22 cellular contexts compared by ENCODE assay signal in genomic region chr2:101860157-101860556, GRCh38.
A peak's percentile ranks its signal among the peaks of the same experiment; 100 is the strongest.
DNase-seq lines count a peak whose midpoint lies in the region; ATAC-seq and TF ChIP-seq lines count a peak whose summit lies in the region.
"Had no signal": no experiment of that assay in that cellular context is flagged by ENCODE, and none has a peak within 500 bp of the region (broad histone marks: within the 10 kb centered on the region; RNA-seq: fewer than 3 reads in every experiment).

No MANE protein-coding gene starts in this region.

- H3K4me1 ChIP-seq in endodermal cell (ENCODE audit: control insufficient read depth, insufficient read depth, low read length) (no peaks in the 10 kb centered on the region), thyroid gland (peaks cover 8 to 9% of the 10 kb centered on the region in 2 donors)

- intact Hi-C loops in activated CD4-positive, alpha-beta T cell treated with anti-CD3 and anti-CD28 coated beads for 36 hours (cut with DNase I, micrococcal nuclease): no loop called here
- intact Hi-C loops in thyroid gland (cut with DNase I): no loop called here
- intact Hi-C loops in CD14-positive monocyte (cut with micrococcal nuclease): no loop called here

- peaks cover 15% of the 10 kb centered on the region for H3K4me1 Mint-ChIP-seq in activated CD4-positive, alpha-beta T cell treated with anti-CD3 and anti-CD28 coated beads for 36 hours
- peaks cover 7% of the 10 kb centered on the region for H3K4me1 Mint-ChIP-seq in endodermal cell
- H3K4me1 Mint-ChIP-seq in CD14-positive monocyte: peaks cover 2% of the 10 kb centered on the region
- peaks cover 0 to 3% of the 10 kb centered on the region in 2 donors for H3K4me1 Mint-ChIP-seq in immature natural killer cell

- H3K27ac ChIP-seq in endodermal cell (ENCODE audit: low read depth, low read length) (no peak overlapping the region), thyroid gland (peak overlapping the region; percentile 26 to 70 (median 27))
- H3K27ac ChIP-seq: BLaER1 treated with 17β-estradiol and CSF1 and Interleukin-3, amounts not matched to agents 10 nM and 100 nM; neutrophil had no signal

- peak; percentile 26 for DNase-seq in activated CD4-positive, alpha-beta T cell treated with anti-CD3 and anti-CD28 coated beads for 36 hours
- DNase-seq in activated CD4-positive, alpha-beta T cell treated with anti-CD3 and anti-CD28 coated beads for 1 hour: no peak
- peak; percentile 11 for DNase-seq in Jurkat, Clone E6-1 (ENCODE audit: low read depth, low spot score)
- DNase-seq in endodermal cell (peak; percentile 69), thyroid gland (peak; percentile 46 to 66), CD14-positive monocyte (ENCODE audit: low spot score) (no peak), immature natural killer cell (no peak)
- DNase-seq in stimulated activated CD4-positive, alpha-beta T cell treated with anti-CD3 and anti-CD28 coated beads, Interleukin-2, amount 100 ng/mL, for 48 hours: no peak
- DNase-seq: activated CD4-positive, alpha-beta T cell treated with anti-CD3 and anti-CD28 coated beads, Interleukin-2, amount 50 U/mL, for 1 hour; activated effector memory CD4-positive, alpha-beta T cell treated with anti-CD3 and anti-CD28 coated beads, Interleukin-2, amount 50 U/mL, for 16 hours; amygdala; dermis blood vessel endothelial cell; foreskin fibroblast; GOT3; NCI-H1105 treated with DMSO at 0.1 percent for 48 hours; NCI-H2081 treated with DMSO at 0.1 percent for 48 hours; NCI-H524 treated with DMSO at 0.1 percent for 48 hours; SHP77 treated with DMSO at 0.1 percent for 48 hours; T-helper 1 cell had no signal

- POLR2A ChIA-PET in activated CD4-positive, alpha-beta T cell treated with anti-CD3 and anti-CD28 coated beads for 36 hours (lab: Charles Lee): no interaction called here

- no peak overlapping the region for H3K27ac Mint-ChIP-seq in activated CD4-positive, alpha-beta T cell treated with anti-CD3 and anti-CD28 coated beads for 36 hours
- H3K27ac Mint-ChIP-seq in endodermal cell (no peak overlapping the region), CD14-positive monocyte (no peak overlapping the region), immature natural killer cell (no peak overlapping the region)

- WGBS in endodermal cell (ENCODE audit: insufficient coverage in 1 of 2, insufficient read length in 1 of 2), 2 experiments: 90 to 100% methylated on average over 2 to 5 of the region's 5 CpGs
- WGBS in thyroid gland, 2 donors: 62 to 63% methylated on average over 5 of the region's 5 CpGs

- no peak for TF ChIP-seq POLR2A in thyroid gland (IDR thresholded peaks at IDR 0.05)

- H3K9me3 ChIP-seq in endodermal cell (ENCODE audit: control insufficient read depth, low read length): no peaks in the 10 kb centered on the region
- no peaks in the 10 kb centered on the region for H3K9me3 ChIP-seq in thyroid gland
- H3K9me3 ChIP-seq: BLaER1 treated with 17β-estradiol and CSF1 and Interleukin-3, amounts not matched to agents 10 nM and 100 nM; neutrophil had no signal

- CTCF ChIA-PET in activated CD4-positive, alpha-beta T cell treated with anti-CD3 and anti-CD28 coated beads for 36 hours (lab: Charles Lee): interaction anchor here (0.6 to 1.0 kb wide), 4 partner anchors 20 to 608 kb away, joined by 3 to 5 read pairs (median 3); no protein-coding TSS in a partner anchor

- H3K36me3 Mint-ChIP-seq in activated CD4-positive, alpha-beta T cell treated with anti-CD3 and anti-CD28 coated beads for 36 hours (ENCODE audit: low read depth): peaks cover 37% of the 10 kb centered on the region
- peaks cover 54% of the 10 kb centered on the region for H3K36me3 Mint-ChIP-seq in endodermal cell (ENCODE audit: low read depth)
- peaks cover 86 to 97% of the 10 kb centered on the region in 2 donors for H3K36me3 Mint-ChIP-seq in CD14-positive monocyte
- H3K36me3 Mint-ChIP-seq in immature natural killer cell: peaks cover 24 to 58% (median 35%) of the 10 kb centered on the region in 3 donors

- no peak overlapping the region for H3K4me3 ChIP-seq in Jurkat, Clone E6-1 (ENCODE audit: low read length)
- H3K4me3 ChIP-seq in endodermal cell (ENCODE audit: low read length): no peak overlapping the region
- H3K4me3 ChIP-seq in thyroid gland (replicated peaks in 1 of 3): no peak overlapping the region
- H3K4me3 ChIP-seq: BLaER1 treated with 17β-estradiol and CSF1 and Interleukin-3, amounts not matched to agents 10 nM and 100 nM; lung had no signal

- no peaks in the 10 kb centered on the region for H3K27me3 Mint-ChIP-seq in activated CD4-positive, alpha-beta T cell treated with anti-CD3 and anti-CD28 coated beads for 36 hours
- no peaks in the 10 kb centered on the region for H3K27me3 Mint-ChIP-seq in endodermal cell (ENCODE audit: insufficient read depth)
- H3K27me3 Mint-ChIP-seq in CD14-positive monocyte (ENCODE audit: low read depth in 3 of 3): no peaks in the 10 kb centered on the region
- no peaks in the 10 kb centered on the region for H3K27me3 Mint-ChIP-seq in immature natural killer cell (ENCODE audit: low read depth in 3 of 3)

- no peak for ATAC-seq in activated CD4-positive, alpha-beta T cell treated with anti-CD3 and anti-CD28 coated beads for 36 hours

- H3K27me3 ChIP-seq in endodermal cell (ENCODE audit: control insufficient read depth, insufficient read depth, low read length, poor library complexity, severe bottlenecking): no peaks in the 10 kb centered on the region
- H3K27me3 ChIP-seq in thyroid gland: no peaks in the 10 kb centered on the region
- H3K27me3 ChIP-seq: BLaER1 treated with 17β-estradiol and CSF1 and Interleukin-3, amounts not matched to agents 10 nM and 100 nM; neutrophil had no signal

- no peaks in the 10 kb centered on the region for H3K9me3 Mint-ChIP-seq in activated CD4-positive, alpha-beta T cell treated with anti-CD3 and anti-CD28 coated beads for 36 hours (ENCODE audit: low read depth)
- H3K9me3 Mint-ChIP-seq in endodermal cell (no peaks in the 10 kb centered on the region), CD14-positive monocyte (no peaks in the 10 kb centered on the region), immature natural killer cell (no peaks in the 10 kb centered on the region)

- peak; percentile 55 for TF ChIP-seq CTCF in endodermal cell (conservative IDR thresholded peaks at IDR 0.05)
- TF ChIP-seq CTCF in thyroid gland (IDR thresholded peaks at IDR 0.05): peak in 3 of 6 experiments; percentile 42 to 46 (median 42)
- no peak for TF ChIP-seq CTCF in CD14-positive monocyte (IDR thresholded peaks at IDR 0.05)

- peaks cover 84% of the 10 kb centered on the region for H3K36me3 ChIP-seq in endodermal cell (ENCODE audit: control insufficient read depth, insufficient read depth, low read length)
- peaks cover 0 to 2% of the 10 kb centered on the region in 2 donors for H3K36me3 ChIP-seq in thyroid gland

- H3K4me3 Mint-ChIP-seq in activated CD4-positive, alpha-beta T cell treated with anti-CD3 and anti-CD28 coated beads for 36 hours: no peak overlapping the region
- H3K4me3 Mint-ChIP-seq in endodermal cell (no peak overlapping the region), CD14-positive monocyte (no peak overlapping the region), immature natural killer cell (no peak overlapping the region)

- no peak overlapping the region for H3K9ac ChIP-seq in endodermal cell (ENCODE audit: extremely low read depth, low read length, poor library complexity, severe bottlenecking)
- H3K9ac ChIP-seq: BLaER1 treated with 17β-estradiol and CSF1 and Interleukin-3, amounts not matched to agents 10 nM and 100 nM had no signal

Comparison
In these comparisons a context has a peak if more than half of its experiments do, and no peak if none do; other contexts are left out.
1. DNase-seq: peak in activated CD4-positive, alpha-beta T cell treated with anti-CD3 and anti-CD28 coated beads for 36 hours (single experiment), Jurkat, Clone E6-1 (single experiment), endodermal cell (single experiment) and thyroid gland (2 of 2); none in activated CD4-positive, alpha-beta T cell treated with anti-CD3 and anti-CD28 coated beads for 1 hour (single experiment), stimulated activated CD4-positive, alpha-beta T cell treated with anti-CD3 and anti-CD28 coated beads, Interleukin-2, amount 100 ng/mL, for 48 hours (0 of 2), CD14-positive monocyte (single experiment) and immature natural killer cell (0 of 3).